In the genomic region with DNA sequence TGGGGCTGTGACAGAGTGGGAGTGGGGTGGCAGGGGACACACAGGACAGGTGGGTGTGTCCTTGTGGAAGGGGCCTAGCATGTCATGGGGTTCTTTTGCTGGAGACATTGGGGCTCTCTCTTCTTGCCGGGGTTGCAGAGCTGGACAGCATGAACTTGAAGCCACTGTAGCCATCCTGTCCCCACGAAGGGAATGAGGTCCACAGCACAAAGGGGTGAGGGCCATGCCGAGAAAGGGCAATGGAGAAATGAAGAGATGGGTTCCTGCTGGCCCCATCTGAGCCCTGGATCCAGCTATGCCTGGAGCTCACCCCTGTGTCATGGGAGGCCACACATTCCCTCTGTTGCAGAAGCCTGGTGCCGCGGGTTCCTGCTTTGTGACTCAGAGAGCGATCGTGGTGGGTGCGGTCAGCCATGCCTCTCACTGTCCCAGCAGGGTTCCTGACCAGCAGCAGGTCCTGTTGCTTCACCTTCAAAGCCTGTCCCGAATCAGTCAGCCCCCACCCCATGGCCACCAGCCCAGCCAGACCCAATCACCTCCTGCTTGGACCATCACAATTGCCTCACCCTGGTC, we compare ENCODE assay signal across 1 cellular context.
TF ChIP-seq lines count a peak whose summit lies in the region.

No MANE protein-coding gene starts in this region.

TF ChIP-seq in K562, 482 proteins besides CTCF, POLR2A, EP300 and RAD21 (continued from another document):
- TF ChIP-seq, protein P1, sequence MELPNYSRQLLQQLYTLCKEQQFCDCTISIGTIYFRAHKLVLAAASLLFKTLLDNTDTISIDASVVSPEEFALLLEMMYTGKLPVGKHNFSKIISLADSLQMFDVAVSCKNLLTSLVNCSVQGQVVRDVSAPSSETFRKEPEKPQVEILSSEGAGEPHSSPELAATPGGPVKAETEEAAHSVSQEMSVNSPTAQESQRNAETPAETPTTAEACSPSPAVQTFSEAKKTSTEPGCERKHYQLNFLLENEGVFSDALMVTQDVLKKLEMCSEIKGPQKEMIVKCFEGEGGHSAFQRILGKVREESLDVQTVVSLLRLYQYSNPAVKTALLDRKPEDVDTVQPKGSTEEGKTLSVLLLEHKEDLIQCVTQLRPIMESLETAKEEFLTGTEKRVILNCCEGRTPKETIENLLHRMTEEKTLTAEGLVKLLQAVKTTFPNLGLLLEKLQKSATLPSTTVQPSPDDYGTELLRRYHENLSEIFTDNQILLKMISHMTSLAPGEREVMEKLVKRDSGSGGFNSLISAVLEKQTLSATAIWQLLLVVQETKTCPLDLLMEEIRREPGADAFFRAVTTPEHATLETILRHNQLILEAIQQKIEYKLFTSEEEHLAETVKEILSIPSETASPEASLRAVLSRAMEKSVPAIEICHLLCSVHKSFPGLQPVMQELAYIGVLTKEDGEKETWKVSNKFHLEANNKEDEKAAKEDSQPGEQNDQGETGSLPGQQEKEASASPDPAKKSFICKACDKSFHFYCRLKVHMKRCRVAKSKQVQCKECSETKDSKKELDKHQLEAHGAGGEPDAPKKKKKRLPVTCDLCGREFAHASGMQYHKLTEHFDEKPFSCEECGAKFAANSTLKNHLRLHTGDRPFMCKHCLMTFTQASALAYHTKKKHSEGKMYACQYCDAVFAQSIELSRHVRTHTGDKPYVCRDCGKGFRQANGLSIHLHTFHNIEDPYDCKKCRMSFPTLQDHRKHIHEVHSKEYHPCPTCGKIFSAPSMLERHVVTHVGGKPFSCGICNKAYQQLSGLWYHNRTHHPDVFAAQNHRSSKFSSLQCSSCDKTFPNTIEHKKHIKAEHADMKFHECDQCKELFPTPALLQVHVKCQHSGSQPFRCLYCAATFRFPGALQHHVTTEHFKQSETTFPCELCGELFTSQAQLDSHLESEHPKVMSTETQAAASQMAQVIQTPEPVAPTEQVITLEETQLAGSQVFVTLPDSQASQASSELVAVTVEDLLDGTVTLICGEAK (IDR thresholded peaks at IDR 0.05) = no peak
- TF ChIP-seq, protein P1 (CRISPR knock-in tag; IDR thresholded peaks at IDR 0.05) = no peak
- no peak for TF ChIP-seq U2AF2 (optimal IDR thresholded peaks at IDR 0.05; ENCODE audit: low read depth, low read length)
- no peak for TF ChIP-seq EHMT2 (IDR thresholded peaks at IDR 0.05)
- no peak for TF ChIP-seq SRSF7 (optimal IDR thresholded peaks at IDR 0.05; ENCODE audit: low read depth, low read length)
- no peak for TF ChIP-seq SMC3 (conservative IDR thresholded peaks at IDR 0.05; ENCODE audit: insufficient read depth, low read depth, low read length)
- no peak for TF ChIP-seq KLF1 (tag; IDR thresholded peaks at IDR 0.05)
